In the genomic region with DNA sequence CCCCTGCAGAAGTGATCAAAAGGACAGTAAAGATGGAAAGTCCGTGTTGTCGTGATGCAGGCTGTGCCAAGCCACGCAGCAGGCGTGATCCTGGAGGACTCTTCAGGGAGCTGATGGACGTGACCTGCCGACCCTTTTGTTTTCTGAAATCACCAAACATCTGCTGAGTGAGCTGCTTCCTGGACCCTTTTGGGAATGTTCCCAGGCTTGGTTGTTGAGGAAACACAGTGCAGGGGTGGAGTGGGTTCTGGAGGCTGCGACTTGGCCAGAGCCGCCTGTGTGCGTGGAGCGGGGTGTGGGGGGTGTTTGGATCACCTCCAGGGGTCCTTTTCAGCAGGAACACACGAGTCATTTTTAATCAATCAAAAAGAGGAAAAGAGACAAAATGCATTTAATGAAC, we compare ENCODE assay signal across 16 cellular contexts. TPM values are rescaled to one million over a fixed set of nuclear protein-coding genes. Genes with fewer than 3 reads are reported as not detected.
DNase-seq lines count a peak whose midpoint lies in the region; ATAC-seq and TF ChIP-seq lines count a peak whose summit lies in the region.
"Had no signal": no experiment of that assay in that cellular context is flagged by ENCODE, and none has a peak within 500 bp of the region (broad histone marks: within the 10 kb centered on the region; RNA-seq: fewer than 3 reads in every experiment).

No MANE protein-coding gene starts in this region.

- CTCF ChIA-PET in IMR-90 (lab: Yijun Ruan, JAX) = no interaction called here
- CTCF ChIA-PET in naive thymus-derived CD4-positive, alpha-beta T cell (lab: Charles Lee) = no interaction called here

- no peaks in the 10 kb centered on the region for H3K36me3 ChIP-seq in IMR-90 (ENCODE audit: control insufficient read depth, insufficient read depth, low read length)
- no peaks in the 10 kb centered on the region for H3K36me3 ChIP-seq in endodermal cell (ENCODE audit: control insufficient read depth, insufficient read depth, low read length)
- H3K36me3 ChIP-seq in testis (ENCODE audit: low read depth, missing control alignments) = no peaks in the 10 kb centered on the region
- H3K36me3 ChIP-seq in naive thymus-derived CD4-positive, alpha-beta T cell (ENCODE audit: control insufficient read depth in 2 of 3, insufficient read depth in 3 of 3, low read length in 3 of 3) = no peaks in the 10 kb centered on the region

- no peak overlapping the region for H3K4me3 ChIP-seq in IMR-90 (ENCODE audit: insufficient read depth, low read depth, low read length)
- no peak overlapping the region for H3K4me3 ChIP-seq in endodermal cell (ENCODE audit: low read length)
- H3K4me3 ChIP-seq in testis = no peak overlapping the region
- H3K4me3 ChIP-seq in naive thymus-derived CD4-positive, alpha-beta T cell (ENCODE audit: low read length) = no peak overlapping the region
- H3K4me3 ChIP-seq: K562 had no signal

- H3K27me3 Mint-ChIP-seq in endodermal cell (ENCODE audit: insufficient read depth) = no peaks in the 10 kb centered on the region
- H3K27me3 Mint-ChIP-seq in naive thymus-derived CD4-positive, alpha-beta T cell = peaks cover 0 to 11% (median 6%) of the 10 kb centered on the region in 5 donors

- no peaks in the 10 kb centered on the region for H3K4me1 Mint-ChIP-seq in endodermal cell
- H3K4me1 Mint-ChIP-seq in naive thymus-derived CD4-positive, alpha-beta T cell = peaks cover 0 to 5% (median 0%) of the 10 kb centered on the region in 7 donors
- H3K4me1 Mint-ChIP-seq: T-cell had no signal

- no peak overlapping the region for H3K9ac ChIP-seq in IMR-90 (ENCODE audit: low read depth, low read length)
- H3K9ac ChIP-seq in endodermal cell (ENCODE audit: extremely low read depth, low read length, poor library complexity, severe bottlenecking) = no peak overlapping the region

- no peak overlapping the region for H2AK9ac ChIP-seq in IMR-90 (replicated peaks; ENCODE audit: low read depth, low read length, poor library complexity)

- no peak for TF ChIP-seq POLR2A in IMR-90 (IDR thresholded peaks at IDR 0.05; ENCODE audit: low read depth, low read length)
- no peak for TF ChIP-seq POLR2A in testis (IDR thresholded peaks at IDR 0.05)

- POLR2A ChIA-PET in IMR-90 (lab: Charles Lee; ENCODE audit: unreplicated experiment) = no interaction called here
- POLR2A ChIA-PET in naive thymus-derived CD4-positive, alpha-beta T cell (lab: Charles Lee) = no interaction called here

- no peaks in the 10 kb centered on the region for H3K4me1 ChIP-seq in IMR-90 (ENCODE audit: control insufficient read depth, insufficient read depth, low read length)
- no peaks in the 10 kb centered on the region for H3K4me1 ChIP-seq in endodermal cell (ENCODE audit: control insufficient read depth, insufficient read depth, low read length)
- no peaks in the 10 kb centered on the region for H3K4me1 ChIP-seq in testis
- H3K4me1 ChIP-seq in naive thymus-derived CD4-positive, alpha-beta T cell (ENCODE audit: control insufficient read depth in 2 of 2, insufficient read depth in 2 of 2, low read length in 2 of 2) = no peaks in the 10 kb centered on the region

- H3K9me3 ChIP-seq in IMR-90 (ENCODE audit: control insufficient read depth, insufficient read depth, low read length) = no peaks in the 10 kb centered on the region
- no peaks in the 10 kb centered on the region for H3K9me3 ChIP-seq in endodermal cell (ENCODE audit: control insufficient read depth, low read length)
- no peaks in the 10 kb centered on the region for H3K9me3 ChIP-seq in testis
- H3K9me3 ChIP-seq in naive thymus-derived CD4-positive, alpha-beta T cell (ENCODE audit: control insufficient read depth in 2 of 3, low read length in 3 of 3) = no peaks in the 10 kb centered on the region

- no peak overlapping the region for H3K27ac Mint-ChIP-seq in endodermal cell
- no peak overlapping the region for H3K27ac Mint-ChIP-seq in naive thymus-derived CD4-positive, alpha-beta T cell
- H3K27ac Mint-ChIP-seq: T-cell had no signal

- H4K8ac ChIP-seq in IMR-90 (ENCODE audit: low read depth in 2 of 2, low read length in 2 of 2) = no peak overlapping the region

- H2AFZ ChIP-seq in IMR-90 (replicated peaks; ENCODE audit: low read length, poor library complexity) = peak overlapping the region; percentile 17

- DNase-seq in IMR-90 (peak; percentile 22), endodermal cell (no peak), left kidney (ENCODE audit: low read depth, low spot score) (peak; percentile 46), sciatic nerve (ENCODE audit: low spot score) (no peak), testis (no peak)
- no peak for DNase-seq in naive thymus-derived CD4-positive, alpha-beta T cell
- DNase-seq: activated CD4-positive, alpha-beta T cell treated with anti-CD3 and anti-CD28 coated beads for 1 hour; activated T-cell treated with anti-CD3 and anti-CD28 coated beads, Interleukin-2, amount 50 U/mL, for 1 hour; amygdala; effector memory CD4-positive, alpha-beta T cell; NCI-H187; T-cell had no signal

- TF ChIP-seq CTCF in IMR-90 (conservative IDR thresholded peaks at IDR 0.05; ENCODE audit: low read depth, low read length) = no peak
- TF ChIP-seq CTCF in endodermal cell (conservative IDR thresholded peaks at IDR 0.05) = no peak
- TF ChIP-seq CTCF in testis (IDR thresholded peaks at IDR 0.05) = no peak

- H3K4ac ChIP-seq in IMR-90 (ENCODE audit: low read depth, low read length) = no peak overlapping the region

- no peaks in the 10 kb centered on the region for H3K9me1 ChIP-seq in IMR-90 (ENCODE audit: insufficient read depth, low read length)

- peak; percentile 48 for ATAC-seq in IMR-90 (ENCODE audit: low read depth)
- ATAC-seq in sciatic nerve = peak; percentile 80
- ATAC-seq in GM19023 (IDR thresholded peaks at IDR 0.05; ENCODE audit: unreplicated experiment) = no peak
- ATAC-seq in HG03025 (IDR thresholded peaks at IDR 0.05; ENCODE audit: low FRiP score, unreplicated experiment) = no peak
- ATAC-seq in naive thymus-derived CD4-positive, alpha-beta T cell = no peak
- ATAC-seq: K562, T-cell had no signal

- no peak overlapping the region for H3K56ac ChIP-seq in IMR-90 (ENCODE audit: extremely low read depth, insufficient read depth, low read length)

- H3K36me3 Mint-ChIP-seq in endodermal cell (ENCODE audit: low read depth) = no peaks in the 10 kb centered on the region
- peaks cover 0 to 3% (median 0%) of the 10 kb centered on the region in 5 donors for H3K36me3 Mint-ChIP-seq in naive thymus-derived CD4-positive, alpha-beta T cell
- H3K36me3 Mint-ChIP-seq: T-cell had no signal

- BruUV-seq in IMR-90 (replicated peaks; lab: Mats Ljungman, UMichigan) = no TSS peak

- no peak overlapping the region for H3K18ac ChIP-seq in IMR-90 (ENCODE audit: low read depth, low read length)

- no peak overlapping the region for H2BK15ac ChIP-seq in IMR-90 (ENCODE audit: low read depth, low read length)

- no peak overlapping the region for H2BK20ac ChIP-seq in IMR-90 (ENCODE audit: low read depth, low read length)

- intact Hi-C loops in IMR-90 (cut with micrococcal nuclease) (no loop called here), sciatic nerve (cut with DNase I) (no loop called here), testis (cut with DNase I; ENCODE audit: low total_unique reads) (no loop called here)
- intact Hi-C loops in naive thymus-derived CD4-positive, alpha-beta T cell (cut with micrococcal nuclease) = no loop called here

- H4K20me1 ChIP-seq in IMR-90 (ENCODE audit: insufficient read depth, low read length) = no peaks in the 10 kb centered on the region

- H2BK5ac ChIP-seq in IMR-90 (ENCODE audit: low read depth, low read length, poor library complexity, severe bottlenecking) = no peak overlapping the region

- no peak overlapping the region for H4K5ac ChIP-seq in IMR-90 (ENCODE audit: low read depth, low read length)

- no peak overlapping the region for H4K91ac ChIP-seq in IMR-90 (ENCODE audit: insufficient read depth, low read depth, low read length)

- H3K4me3 Mint-ChIP-seq in endodermal cell = no peak overlapping the region
- no peak overlapping the region for H3K4me3 Mint-ChIP-seq in naive thymus-derived CD4-positive, alpha-beta T cell
- H3K4me3 Mint-ChIP-seq: T-cell had no signal

- 0% methylated on average over 2 of the region's 11 CpGs; no CpG with 5 or more reads in 1 of the 2 experiments for WGBS in IMR-90 (ENCODE audit: extremely low coverage in 2 of 2, insufficient read length in 1 of 2), 2 experiments
- WGBS in endodermal cell (ENCODE audit: insufficient coverage in 1 of 2, insufficient read length in 1 of 2), 2 experiments = 59 to 87% methylated on average over 5 to 11 of the region's 11 CpGs
- WGBS in testis, 2 donors = 28 to 37% methylated on average over 11 of the region's 11 CpGs

- dilution Hi-C loops in IMR-90 (cut with HindIII; ENCODE audit: low sequenced_read_pairs, unreplicated experiment) = no loop called here

- no peak for TF ChIP-seq RAD21 in IMR-90 (IDR thresholded peaks at IDR 0.05; ENCODE audit: low read length)

- no peaks in the 10 kb centered on the region for H3K9me3 Mint-ChIP-seq in endodermal cell
- H3K9me3 Mint-ChIP-seq in naive thymus-derived CD4-positive, alpha-beta T cell = no peaks in the 10 kb centered on the region
- H3K9me3 Mint-ChIP-seq: T-cell had no signal

- no peaks in the 10 kb centered on the region for H3K79me1 ChIP-seq in IMR-90 (ENCODE audit: low read depth in 1 of 2, low read length in 2 of 2)

- H3K27ac ChIP-seq in IMR-90 (ENCODE audit: insufficient read depth, low read length) = no peak overlapping the region
- peak overlapping the region; percentile 5 for H3K27ac ChIP-seq in endodermal cell (ENCODE audit: low read depth, low read length)
- peak overlapping the region in 1 of 2 donors; percentile 24 for H3K27ac ChIP-seq in testis
- H3K27ac ChIP-seq in naive thymus-derived CD4-positive, alpha-beta T cell (ENCODE audit: low read depth, low read length) = no peak overlapping the region
- H3K27ac ChIP-seq: C4-2B had no signal

- H3K4me2 ChIP-seq in IMR-90 (ENCODE audit: low read depth, low read length) = no peak overlapping the region; the same call in 1 of the 2 replicates

- H3K14ac ChIP-seq in IMR-90 (replicated peaks; ENCODE audit: low read depth, low read length) = no peak overlapping the region

- H2BK120ac ChIP-seq in IMR-90 (ENCODE audit: low read depth, low read length) = no peak overlapping the region

- H3K27me3 ChIP-seq in IMR-90 (ENCODE audit: control insufficient read depth, insufficient read depth, low read length) (peaks cover 4% of the 10 kb centered on the region; the same call in 1 of the 2 replicates), endodermal cell (ENCODE audit: control insufficient read depth, insufficient read depth, low read length, poor library complexity, severe bottlenecking) (no peaks in the 10 kb centered on the region), testis (no peaks in the 10 kb centered on the region)
- no peaks in the 10 kb centered on the region for H3K27me3 ChIP-seq in naive thymus-derived CD4-positive, alpha-beta T cell (ENCODE audit: control insufficient read depth in 2 of 2, insufficient read depth in 2 of 2, low read length in 2 of 2)

- no peak overlapping the region for H3K23ac ChIP-seq in IMR-90 (ENCODE audit: low read depth, low read length)

- H2AK5ac ChIP-seq in IMR-90 (ENCODE audit: low read depth, low read length) = no peak overlapping the region

- in situ Hi-C loops in IMR-90 (cut with MboI; ENCODE audit: low sequenced_read_pairs) = no loop called here

RNA-seq across cellular contexts. Expression of a gene that starts 15.4 kb away (rescaled TPM):
- total RNA-seq in IMR-90 (2012; rRNA removed) = 0.28 and 0.36 TPM in 2 replicates
- 0.63 and 0.79 TPM in 2 replicates for polyA plus RNA-seq in IMR-90 (2012; rRNA removed)
- 0.96 and 1.3 TPM in 2 replicates for polyA plus RNA-seq in IMR-90 (2012; cell fraction: cytosol; rRNA removed)
- 2.5 and 4.3 TPM in 2 replicates for polyA plus RNA-seq in IMR-90 (2012; cell fraction: nucleus; rRNA removed; ENCODE audit: low replicate concordance)
- total RNA-seq in endodermal cell = 10 to 100 TPM; 19.7 to 22.9 TPM
- 15.1 TPM for polyA plus RNA-seq in endodermal cell (2013, experiment 1 of 2)
- 11.6 TPM for polyA plus RNA-seq in endodermal cell (2013, experiment 2 of 2)
- total RNA-seq in sciatic nerve = 9.6 TPM
- total RNA-seq in testis = 10 to 100 TPM; 30.8 to 46.1 TPM
- 12.0 TPM for polyA plus RNA-seq in testis (ENCODE audit: insufficient read depth, low read depth, low replicate concordance)
- total RNA-seq in naive thymus-derived CD4-positive, alpha-beta T cell = 1 to 10 TPM in 4 of 5 experiments, under 1 TPM in 1; 0.44 to 6.6 (median 3.2) TPM
- polyA plus RNA-seq in naive thymus-derived CD4-positive, alpha-beta T cell = under 1 TPM; 0.18 to 0.66 TPM

RNA-seq across cellular contexts. Expression of a gene that starts 33.3 kb away (rescaled TPM):
- total RNA-seq in IMR-90 (2012; rRNA removed) = 3.4 and 3.9 TPM in 2 replicates
- polyA plus RNA-seq in IMR-90 (2012; rRNA removed) = 12.8 and 14.2 TPM in 2 replicates
- polyA plus RNA-seq in IMR-90 (2012; cell fraction: cytosol; rRNA removed) = 5.6 and 11.0 TPM in 2 replicates
- polyA plus RNA-seq in IMR-90 (2012; cell fraction: nucleus; rRNA removed; ENCODE audit: low replicate concordance) = 9.8 and 12.0 TPM in 2 replicates
- total RNA-seq in endodermal cell = 10 to 100 TPM; 19.4 to 19.9 TPM
- polyA plus RNA-seq in endodermal cell (2013, experiment 1 of 2) = 26.3 TPM
- 17.7 TPM for polyA plus RNA-seq in endodermal cell (2013, experiment 2 of 2)
- 5.9 TPM for total RNA-seq in sciatic nerve
- total RNA-seq in testis = 10 to 100 TPM; 20.0 to 23.5 TPM
- polyA plus RNA-seq in testis (ENCODE audit: insufficient read depth, low read depth, low replicate concordance) = 29.7 TPM
- total RNA-seq in naive thymus-derived CD4-positive, alpha-beta T cell = 10 to 100 TPM; 16.7 to 31.5 (median 19.3) TPM
- 10 to 100 TPM in 1 of 2 donors, 1 to 10 TPM in 1; 9.4 to 11.5 TPM for polyA plus RNA-seq in naive thymus-derived CD4-positive, alpha-beta T cell

RNA-seq across cellular contexts. Expression of a gene that starts 33.6 kb away (rescaled TPM):
- total RNA-seq in IMR-90 (2012; rRNA removed) (59.7 and 61.8 TPM in 2 replicates), endodermal cell (10 to 100 TPM; 79.4 to 96.8 TPM), sciatic nerve (90.7 TPM), testis (100 to 1,000 TPM; 407 TPM)
- polyA plus RNA-seq in IMR-90 (2012; rRNA removed) (77.8 and 91.3 TPM in 2 replicates), testis (ENCODE audit: insufficient read depth, low read depth, low replicate concordance) (121 TPM)
- 40.1 and 51.5 TPM in 2 replicates for polyA plus RNA-seq in IMR-90 (2012; cell fraction: cytosol; rRNA removed)
- polyA plus RNA-seq in IMR-90 (2012; cell fraction: nucleus; rRNA removed; ENCODE audit: low replicate concordance) = 248 and 366 TPM in 2 replicates
- polyA plus RNA-seq in endodermal cell (2013, experiment 1 of 2) = 92.6 TPM
- 90.7 TPM for polyA plus RNA-seq in endodermal cell (2013, experiment 2 of 2)
- total RNA-seq in naive thymus-derived CD4-positive, alpha-beta T cell = 100 to 1,000 TPM; 154 to 297 (median 205) TPM
- polyA plus RNA-seq in naive thymus-derived CD4-positive, alpha-beta T cell = 10 to 100 TPM in 1 of 2 donors, 1 to 10 TPM in 1; 5.6 to 26.2 TPM

Comparison
In these comparisons a context has a peak if more than half of its experiments do, and no peak if none do; other contexts are left out.
1. ATAC-seq: peak in IMR-90 (single experiment) and sciatic nerve (single experiment); none in GM19023 (single experiment), HG03025 (single experiment) and naive thymus-derived CD4-positive, alpha-beta T cell (single experiment).
2. DNase-seq: peak in IMR-90 (single experiment) and left kidney (single experiment); none in endodermal cell (single experiment), sciatic nerve (single experiment), testis (single experiment) and naive thymus-derived CD4-positive, alpha-beta T cell (0 of 9).